1 cellular context compared by ENCODE assay signal in genomic region chr19:17615889-17616685, GRCh38.
TF ChIP-seq lines count a peak whose summit lies in the region.

No MANE protein-coding gene starts in this region.

TF ChIP-seq in SK-N-SH, 30 proteins besides CTCF, POLR2A, EP300 and RAD21 (continued from another document):
- TF ChIP-seq IRF3 (IDR thresholded peaks at IDR 0.05; ENCODE audit: low read depth, low read length) (no peak), CHD2 (IDR thresholded peaks at IDR 0.05; ENCODE audit: low read length, partially characterized antibody) (no peak), SIN3A (IDR thresholded peaks at IDR 0.05; ENCODE audit: borderline replicate concordance, low read depth, low read length) (no peak), NFIC (IDR thresholded peaks at IDR 0.05; ENCODE audit: borderline replicate concordance) (no peak), USF2 (IDR thresholded peaks at IDR 0.05; ENCODE audit: borderline replicate concordance, low read depth, low read length) (no peak), YY1 (IDR thresholded peaks at IDR 0.05; ENCODE audit: low read depth) (no peak), GATA2 (CRISPR knock-in tag; IDR thresholded peaks at IDR 0.05) (no peak), SMC3 (IDR thresholded peaks at IDR 0.05; ENCODE audit: low read depth, low read length) (no peak), NRF1 (IDR thresholded peaks at IDR 0.05; ENCODE audit: low read depth, low read length) (no peak), EZH2phosphoT487 (IDR thresholded peaks at IDR 0.05; ENCODE audit: borderline replicate concordance, low read depth) (no peak), RFX5 (IDR thresholded peaks at IDR 0.05; ENCODE audit: low read length) (no peak), MXI1 (IDR thresholded peaks at IDR 0.05; ENCODE audit: low read depth, low read length) (no peak), PBX3 (IDR thresholded peaks at IDR 0.05) (no peak), TAF1 (IDR thresholded peaks at IDR 0.05; ENCODE audit: borderline replicate concordance, low read depth, low read length) (no peak), TEAD4 (IDR thresholded peaks at IDR 0.05; ENCODE audit: borderline replicate concordance, insufficient read depth) (no peak)
